In the genomic region with DNA sequence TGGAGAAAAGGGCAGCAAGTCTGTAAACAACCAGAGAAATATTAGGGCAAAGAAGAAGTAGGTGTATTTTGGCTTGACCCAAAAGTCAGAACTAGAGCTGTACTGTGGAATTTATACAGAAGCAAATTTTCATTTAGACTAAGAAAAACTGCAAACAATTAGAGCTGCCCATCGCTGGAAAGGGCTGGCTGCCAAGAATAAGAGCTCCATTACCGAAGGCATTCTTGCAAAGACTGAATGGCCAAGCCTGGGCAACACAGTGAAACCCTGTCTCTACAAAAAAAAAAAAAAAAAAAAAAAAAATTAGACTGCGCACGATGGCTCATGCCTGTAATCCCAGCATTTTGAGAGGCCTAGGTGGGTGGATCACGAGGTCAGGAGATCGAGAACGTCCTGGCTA, we compare ENCODE assay signal across 16 cellular contexts. TPM values are rescaled to one million over a fixed set of nuclear protein-coding genes. Genes with fewer than 3 reads are reported as not detected.
A peak's percentile ranks its signal among the peaks of the same experiment; 100 is the strongest.
DNase-seq lines count a peak whose midpoint lies in the region; TF ChIP-seq lines count a peak whose summit lies in the region.
"Had no signal": no experiment of that assay in that cellular context is flagged by ENCODE, and none has a peak within 500 bp of the region (broad histone marks: within the 10 kb centered on the region; RNA-seq: fewer than 3 reads in every experiment).

No MANE protein-coding gene starts in this region.

- TF ChIP-seq CTCF in mesothelial cell of epicardium (IDR thresholded peaks at IDR 0.05; ENCODE audit: unreplicated experiment) (no peak), vagina (IDR thresholded peaks at IDR 0.05) (no peak)

- H3K4me1 ChIP-seq in vagina = no peaks in the 10 kb centered on the region
- H3K4me1 ChIP-seq: A549 had no signal

- no peaks in the 10 kb centered on the region for H3K9me3 ChIP-seq in vagina
- H3K9me3 ChIP-seq: Caco-2 had no signal

- intact Hi-C loops in vagina (cut with DNase I) = no loop called here

- TF ChIP-seq POLR2A in vagina (IDR thresholded peaks at IDR 0.05) = no peak

- no peaks in the 10 kb centered on the region for H3K27me3 ChIP-seq in vagina
- H3K27me3 ChIP-seq: BLaER1 had no signal

- no peak overlapping the region for H3K27ac ChIP-seq in vagina
- H3K27ac ChIP-seq: A549, BLaER1, HL-60 had no signal

- no peaks in the 10 kb centered on the region for H3K27me3 Mint-ChIP-seq in mesothelial cell of epicardium (ENCODE audit: low read depth)

- no peaks in the 10 kb centered on the region for H3K36me3 ChIP-seq in vagina
- H3K36me3 ChIP-seq: BLaER1 had no signal

- H3K36me3 Mint-ChIP-seq in mesothelial cell of epicardium = peaks cover 2% of the 10 kb centered on the region
- H3K36me3 Mint-ChIP-seq: CD8-positive, alpha-beta memory T cell had no signal

- no peak overlapping the region for H3K4me3 ChIP-seq in vagina
- H3K4me3 ChIP-seq: A549, BLaER1 had no signal

- H3K27ac Mint-ChIP-seq in mesothelial cell of epicardium = no peak overlapping the region
- H3K27ac Mint-ChIP-seq: HFFc6 had no signal

- H3K9me3 Mint-ChIP-seq in mesothelial cell of epicardium = peaks cover 9% of the 10 kb centered on the region
- H3K9me3 Mint-ChIP-seq: HFFc6 had no signal

- H3K4me1 Mint-ChIP-seq in mesothelial cell of epicardium = peaks cover 18% of the 10 kb centered on the region
- H3K4me1 Mint-ChIP-seq: CD8-positive, alpha-beta memory T cell had no signal

- peak; percentile 39 for DNase-seq in M059J (ENCODE audit: low read depth)
- DNase-seq in cerebellar cortex (ENCODE audit: low spot score) = peak; percentile 2
- DNase-seq in midbrain (lab: John Stamatoyannopoulos, UW) = peak; percentile 39
- DNase-seq in mesothelial cell of epicardium (ENCODE audit: low spot score in 2 of 2, unreplicated experiment in 2 of 2) = no peak
- no peak for DNase-seq in vagina (ENCODE audit: extremely low spot score in 2 of 2)
- DNase-seq in RKO (ENCODE audit: low spot score) = no peak
- DNase-seq: Caco-2; CD8-positive, alpha-beta memory T cell; DND-41; GF-D8; HCEC 1CT; HFFc6 had no signal

- H3K4me3 Mint-ChIP-seq in mesothelial cell of epicardium = no peak overlapping the region
- H3K4me3 Mint-ChIP-seq: CD8-positive, alpha-beta memory T cell; HFFc6 had no signal

RNA-seq across cellular contexts. Expression of gene TMC5, which starts 53.9 kb away (rescaled TPM):
- total RNA-seq in M059J (2014; rRNA removed; shearing (Covaris generic)) = 0.15 TPM in 1 of 2 replicates, not detected in the other
- total RNA-seq in mesothelial cell of epicardium (1.4 to 2.2 TPM (median 1.6 TPM) in 3 replicates), vagina (not detected)
- total RNA-seq: CD8-positive, alpha-beta memory T cell; H4 had no signal

Comparison
In these comparisons a context has a peak if more than half of its experiments do, and no peak if none do; other contexts are left out.
1. DNase-seq: peak in M059J (single experiment), cerebellar cortex (single experiment) and midbrain (single experiment); none in mesothelial cell of epicardium (0 of 2), vagina (0 of 2) and RKO (single experiment).